In the genomic region with DNA sequence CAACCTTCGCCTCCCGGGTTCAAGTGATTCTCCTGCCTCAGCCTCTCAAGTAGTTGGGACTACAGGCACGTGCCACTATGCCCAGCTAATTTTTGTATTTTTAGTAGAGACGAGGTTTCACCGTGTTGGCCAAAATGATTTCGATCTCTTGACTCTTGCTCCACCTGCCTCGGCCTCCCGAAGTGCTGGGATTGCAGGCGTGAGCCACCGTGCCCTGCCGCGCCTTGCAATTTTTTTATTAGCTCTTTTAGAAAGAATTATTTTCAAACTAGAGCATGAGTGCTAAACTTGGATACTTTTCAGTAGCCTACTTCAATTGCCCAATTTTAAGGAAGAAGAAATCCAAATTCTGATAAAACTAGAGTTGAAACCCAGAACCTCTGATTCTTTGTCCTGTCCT, we compare ENCODE assay signal across 1 cellular context.
TF ChIP-seq lines count a peak whose summit lies in the region.

No MANE protein-coding gene starts in this region.

TF ChIP-seq in GM12878, 131 proteins besides CTCF, POLR2A, EP300 and RAD21:
- TF ChIP-seq, protein P1, sequence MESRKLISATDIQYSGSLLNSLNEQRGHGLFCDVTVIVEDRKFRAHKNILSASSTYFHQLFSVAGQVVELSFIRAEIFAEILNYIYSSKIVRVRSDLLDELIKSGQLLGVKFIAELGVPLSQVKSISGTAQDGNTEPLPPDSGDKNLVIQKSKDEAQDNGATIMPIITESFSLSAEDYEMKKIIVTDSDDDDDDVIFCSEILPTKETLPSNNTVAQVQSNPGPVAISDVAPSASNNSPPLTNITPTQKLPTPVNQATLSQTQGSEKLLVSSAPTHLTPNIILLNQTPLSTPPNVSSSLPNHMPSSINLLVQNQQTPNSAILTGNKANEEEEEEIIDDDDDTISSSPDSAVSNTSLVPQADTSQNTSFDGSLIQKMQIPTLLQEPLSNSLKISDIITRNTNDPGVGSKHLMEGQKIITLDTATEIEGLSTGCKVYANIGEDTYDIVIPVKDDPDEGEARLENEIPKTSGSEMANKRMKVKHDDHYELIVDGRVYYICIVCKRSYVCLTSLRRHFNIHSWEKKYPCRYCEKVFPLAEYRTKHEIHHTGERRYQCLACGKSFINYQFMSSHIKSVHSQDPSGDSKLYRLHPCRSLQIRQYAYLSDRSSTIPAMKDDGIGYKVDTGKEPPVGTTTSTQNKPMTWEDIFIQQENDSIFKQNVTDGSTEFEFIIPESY (IDR thresholded peaks at IDR 0.05), result 0 out of 2 replicates have a peak, but pooled peaks have one; percentile 8
